9 cellular contexts compared by ENCODE assay signal in genomic region chr20:50151034-50151743, GRCh38. TPM values are rescaled to one million over a fixed set of nuclear protein-coding genes. Genes with fewer than 3 reads are reported as not detected.
A peak's percentile ranks its signal among the peaks of the same experiment; 100 is the strongest.
DNase-seq lines count a peak whose midpoint lies in the region; TF ChIP-seq lines count a peak whose summit lies in the region.
"Had no signal": no experiment of that assay in that cellular context is flagged by ENCODE, and none has a peak within 500 bp of the region (broad histone marks: within the 10 kb centered on the region; RNA-seq: fewer than 3 reads in every experiment).

No MANE protein-coding gene starts in this region.

- H3K27me3 ChIP-seq in stomach: no peaks in the 10 kb centered on the region

- CTCF ChIA-PET in activated CD4-positive, alpha-beta memory T cell treated with anti-CD3 and anti-CD28 coated beads for 36 hours (lab: Charles Lee): interaction anchor here (1.0 to 3.8 kb wide), 4 partner anchors 15 to 172 kb away, joined by 4 to 44 read pairs (median 12); no protein-coding TSS in a partner anchor

- no peaks in the 10 kb centered on the region for H3K9me3 Mint-ChIP-seq in T-helper 2 cell treated with Interferon-gamma antibody and Interleukin-4, amounts not matched to agents 5 μg/mL and 100 μg/mL, for 36 hours
- H3K9me3 Mint-ChIP-seq in activated CD4-positive, alpha-beta memory T cell treated with anti-CD3 and anti-CD28 coated beads for 36 hours: no peaks in the 10 kb centered on the region

- H3K36me3 ChIP-seq in stomach: peaks cover 0 to 16% (median 10%) of the 10 kb centered on the region in 4 donors

- peaks cover 59% of the 10 kb centered on the region for H3K4me1 Mint-ChIP-seq in T-helper 2 cell treated with Interferon-gamma antibody and Interleukin-4, amounts not matched to agents 5 μg/mL and 100 μg/mL, for 36 hours (ENCODE audit: low read depth)
- peaks cover 68% of the 10 kb centered on the region for H3K4me1 Mint-ChIP-seq in activated CD4-positive, alpha-beta memory T cell treated with anti-CD3 and anti-CD28 coated beads for 36 hours (ENCODE audit: low read depth)

- H3K4me3 Mint-ChIP-seq in T-helper 2 cell treated with Interferon-gamma antibody and Interleukin-4, amounts not matched to agents 5 μg/mL and 100 μg/mL, for 36 hours: peak overlapping the region; percentile 94
- H3K4me3 Mint-ChIP-seq in activated CD4-positive, alpha-beta memory T cell treated with anti-CD3 and anti-CD28 coated beads for 36 hours: no peak overlapping the region

- no peak for DNase-seq in T-helper 2 cell treated with Interferon-gamma antibody and Interleukin-4, amounts not matched to agents 5 μg/mL and 100 μg/mL, for 36 hours (ENCODE audit: low spot score)
- DNase-seq in T-helper 2 cell: no peak
- DNase-seq in activated CD4-positive, alpha-beta memory T cell treated with anti-CD3 and anti-CD28 coated beads for 36 hours: no peak
- DNase-seq in hepatic stellate cell (ENCODE audit: low spot score): peak; percentile 38
- DNase-seq in stomach: peak; percentile 73
- DNase-seq in HK-2 (ENCODE audit: unreplicated experiment): no peak
- DNase-seq in kidney tubule cell (ENCODE audit: low spot score): no peak
- DNase-seq in NCI-H2081 treated with DMSO at 0.1 percent for 48 hours (lab: John Stamatoyannopoulos, UW): no peak
- DNase-seq: NCI-H226 had no signal

- TF ChIP-seq EP300 in stomach (IDR thresholded peaks at IDR 0.05): no peak

- H3K4me3 ChIP-seq in stomach: peak overlapping the region in 3 of 4 donors; percentile 86 to 95 (median 90)

- no peaks in the 10 kb centered on the region for H3K27me3 Mint-ChIP-seq in T-helper 2 cell treated with Interferon-gamma antibody and Interleukin-4, amounts not matched to agents 5 μg/mL and 100 μg/mL, for 36 hours (ENCODE audit: low read depth)
- H3K27me3 Mint-ChIP-seq in activated CD4-positive, alpha-beta memory T cell treated with anti-CD3 and anti-CD28 coated beads for 36 hours: no peaks in the 10 kb centered on the region

- peaks cover 64 to 78% (median 74%) of the 10 kb centered on the region in 4 donors for H3K4me1 ChIP-seq in stomach

- peaks cover 44% of the 10 kb centered on the region for H3K36me3 Mint-ChIP-seq in T-helper 2 cell treated with Interferon-gamma antibody and Interleukin-4, amounts not matched to agents 5 μg/mL and 100 μg/mL, for 36 hours (ENCODE audit: low read depth)
- peaks cover 12% of the 10 kb centered on the region for H3K36me3 Mint-ChIP-seq in activated CD4-positive, alpha-beta memory T cell treated with anti-CD3 and anti-CD28 coated beads for 36 hours

- no peak for TF ChIP-seq CTCF in stomach (IDR thresholded peaks at IDR 0.05)

- WGBS in stomach, 5 donors: 41 to 72% (median 43%) methylated on average over 10 of the region's 10 CpGs

- no peak for TF ChIP-seq POLR2A in stomach (IDR thresholded peaks at IDR 0.05)

- H3K27ac ChIP-seq in stomach: peak overlapping the region; percentile 92 to 97 (median 96)

- no peaks in the 10 kb centered on the region for H3K9me3 ChIP-seq in stomach

- POLR2A ChIA-PET in activated CD4-positive, alpha-beta memory T cell treated with anti-CD3 and anti-CD28 coated beads for 36 hours (lab: Charles Lee): no interaction called here

- H3K27ac Mint-ChIP-seq in T-helper 2 cell treated with Interferon-gamma antibody and Interleukin-4, amounts not matched to agents 5 μg/mL and 100 μg/mL, for 36 hours: peak overlapping the region; percentile 81
- peak overlapping the region; percentile 79 for H3K27ac Mint-ChIP-seq in activated CD4-positive, alpha-beta memory T cell treated with anti-CD3 and anti-CD28 coated beads for 36 hours

- intact Hi-C loops in activated CD4-positive, alpha-beta memory T cell treated with anti-CD3 and anti-CD28 coated beads for 36 hours (cut with micrococcal nuclease): no loop called here
- intact Hi-C loops in stomach (cut with DNase I; ENCODE audit: low total_unique reads): no loop called here

RNA-seq across cellular contexts. Expression of gene PEDS1, which starts 2.3 kb away (rescaled TPM):
- 10 to 100 TPM; 15.0 to 16.9 TPM for total RNA-seq in activated CD4-positive, alpha-beta memory T cell treated with anti-CD3 and anti-CD28 coated beads for 36 hours
- total RNA-seq in stomach: 10 to 100 TPM in 3 of 5 donors, 1 to 10 TPM in 2; 1.8 to 79.4 (median 19.4) TPM
- polyA plus RNA-seq in stomach: 10 to 100 TPM; 10.5 to 28.7 (median 15.5) TPM

RNA-seq across cellular contexts. Expression of gene UBE2V1, which starts 38.2 kb away (rescaled TPM):
- 100 to 1,000 TPM; 167 to 172 TPM for total RNA-seq in activated CD4-positive, alpha-beta memory T cell treated with anti-CD3 and anti-CD28 coated beads for 36 hours
- total RNA-seq in stomach: 100 to 1,000 TPM in 1 of 5 donors, 10 to 100 TPM in 4; 52.6 to 111 (median 61.8) TPM
- polyA plus RNA-seq in stomach: 10 to 100 TPM; 64.7 to 90.3 (median 80.3) TPM

RNA-seq across cellular contexts. Expression of gene CEBPB, which starts 39.4 kb away (rescaled TPM):
- total RNA-seq in activated CD4-positive, alpha-beta memory T cell treated with anti-CD3 and anti-CD28 coated beads for 36 hours: 10 to 100 TPM; 53.3 to 56.5 TPM
- total RNA-seq in stomach: 100 to 1,000 TPM in 2 of 5 donors, 10 to 100 TPM in 3; 21.1 to 200 (median 37.1) TPM
- polyA plus RNA-seq in stomach: 10 to 100 TPM; 24.5 to 41.5 (median 30.2) TPM

Comparison
In these comparisons a context has a peak if more than half of its experiments do, and no peak if none do; other contexts are left out.
1. DNase-seq: peak in hepatic stellate cell (single experiment) and stomach (single experiment); none in T-helper 2 cell treated with Interferon-gamma antibody and Interleukin-4, amounts not matched to agents 5 μg/mL and 100 μg/mL, for 36 hours (single experiment), T-helper 2 cell (0 of 5), activated CD4-positive, alpha-beta memory T cell treated with anti-CD3 and anti-CD28 coated beads for 36 hours (single experiment), HK-2 (single experiment), kidney tubule cell (single experiment) and NCI-H2081 treated with DMSO at 0.1 percent for 48 hours (single experiment).